In genomic region chr7:4702961-4703512, GRCh38 we compare ENCODE assay signal across 17 cellular contexts. TPM values are rescaled to one million over a fixed set of nuclear protein-coding genes. Genes with fewer than 3 reads are reported as not detected.
DNase-seq lines count a peak whose midpoint lies in the region; ATAC-seq and TF ChIP-seq lines count a peak whose summit lies in the region.
"Had no signal": no experiment of that assay in that cellular context is flagged by ENCODE, and none has a peak within 500 bp of the region (broad histone marks: within the 10 kb centered on the region; RNA-seq: fewer than 3 reads in every experiment).

No MANE protein-coding gene starts in this region.

- no peak overlapping the region for H3K4me3 ChIP-seq in GM23338
- no peak overlapping the region for H3K4me3 ChIP-seq in ascending aorta
- H3K4me3 ChIP-seq in right cardiac atrium (ENCODE audit: low read length), result no peak overlapping the region

- H3K36me3 Mint-ChIP-seq in GM23338 (ENCODE audit: low read depth), result peaks cover 3% of the 10 kb centered on the region; the same call in 2 of the 3 replicates
- H3K36me3 Mint-ChIP-seq in stimulated activated memory B cell treated with anti-CD40 and anti-IgM and Interleukin-4, amounts not matched to agents 10 μg/mL and 1 μg/mL and 100 μg/mL, for 72 hours, result no peaks in the 10 kb centered on the region
- H3K36me3 Mint-ChIP-seq: activated naive CD8-positive, alpha-beta T cell treated with anti-CD3 and anti-CD28 coated beads, Interleukin-2, amount 10 ng/mL, durations not matched to agents 7 days and 5 days had no signal

- H2AFZ ChIP-seq in GM23338, result no peak overlapping the region

- TF ChIP-seq CTCF in GM23338 (conservative IDR thresholded peaks at IDR 0.05; ENCODE audit: low read depth in 2 of 2), result no peak
- no peak for TF ChIP-seq CTCF in ascending aorta (IDR thresholded peaks at IDR 0.05)

- H3K27me3 ChIP-seq in GM23338 (ENCODE audit: insufficient read depth) (peaks cover 42% of the 10 kb centered on the region), ascending aorta (no peaks in the 10 kb centered on the region), right cardiac atrium (ENCODE audit: control insufficient read depth, insufficient read depth) (no peaks in the 10 kb centered on the region)

- intact Hi-C loops in ascending aorta (cut with DNase I), result no loop called here
- intact Hi-C loops in right cardiac atrium (cut with DNase I), result no loop called here

- no peak for DNase-seq in GM23338 (ENCODE audit: low spot score)
- no peak for DNase-seq in ascending aorta (ENCODE audit: low spot score in 2 of 2)
- DNase-seq in right cardiac atrium, result peak; percentile 63 to 77 (median 73)
- DNase-seq in NK-92 (lab: John Stamatoyannopoulos, UW; ENCODE audit: unreplicated experiment), result no peak
- DNase-seq in foreskin melanocyte, result no peak
- DNase-seq: activated CD4-positive, alpha-beta T cell treated with anti-CD3 and anti-CD28 coated beads for 48 hours; activated naive CD8-positive, alpha-beta T cell treated with anti-CD3 and anti-CD28 coated beads, Interleukin-2, amount 10 ng/mL, durations not matched to agents 7 days and 5 days; activated T-cell treated with anti-CD3 and anti-CD28 coated beads for 4 hours; left colon; NCI-H1417 treated with DMSO at 0.1 percent for 48 hours; NCI-H2227 treated with DMSO at 0.1 percent for 48 hours; SIG-M5; T-helper 9 cell had no signal

- H3K4me1 ChIP-seq in GM23338 (ENCODE audit: insufficient read depth) (peaks cover 19% of the 10 kb centered on the region), ascending aorta (peaks cover 5 to 39% of the 10 kb centered on the region in 2 donors), right cardiac atrium (ENCODE audit: control insufficient read depth, insufficient read depth, low read length) (peaks cover 24% of the 10 kb centered on the region)

- H3F3A ChIP-seq in GM23338 (replicated peaks; ENCODE audit: low read depth), result 0 out of 2 replicates have a peak, but pooled peaks cover 3% of the 10 kb centered on the region

- 52% methylated on average over 20 of the region's 20 CpGs for WGBS in right cardiac atrium

- H3K79me2 ChIP-seq in GM23338 (replicated peaks; ENCODE audit: insufficient read depth), result peaks cover 48% of the 10 kb centered on the region

- H3K27ac ChIP-seq in GM23338 (ENCODE audit: low read depth) (no peak overlapping the region), ascending aorta (peak overlapping the region; percentile 12 to 39), right cardiac atrium (ENCODE audit: low read length) (no peak overlapping the region)
- H3K27ac ChIP-seq: KMS-11 had no signal

- H3K9me3 Mint-ChIP-seq in GM23338, result peaks cover 3% of the 10 kb centered on the region; the same call in 2 of the 3 replicates
- H3K9me3 Mint-ChIP-seq in stimulated activated memory B cell treated with anti-CD40 and anti-IgM and Interleukin-4, amounts not matched to agents 10 μg/mL and 1 μg/mL and 100 μg/mL, for 72 hours, result no peaks in the 10 kb centered on the region
- H3K9me3 Mint-ChIP-seq: activated naive CD8-positive, alpha-beta T cell treated with anti-CD3 and anti-CD28 coated beads, Interleukin-2, amount 10 ng/mL, durations not matched to agents 7 days and 5 days had no signal

- H3K27me3 Mint-ChIP-seq in GM23338 (ENCODE audit: insufficient read depth, low read depth, poor library complexity), result peaks cover 52% of the 10 kb centered on the region
- no peaks in the 10 kb centered on the region for H3K27me3 Mint-ChIP-seq in stimulated activated memory B cell treated with anti-CD40 and anti-IgM and Interleukin-4, amounts not matched to agents 10 μg/mL and 1 μg/mL and 100 μg/mL, for 72 hours
- H3K27me3 Mint-ChIP-seq: activated naive CD8-positive, alpha-beta T cell treated with anti-CD3 and anti-CD28 coated beads, Interleukin-2, amount 10 ng/mL, durations not matched to agents 7 days and 5 days; progenitor cell of endocrine pancreas had no signal

- H3K9me3 ChIP-seq in ascending aorta (no peaks in the 10 kb centered on the region), right cardiac atrium (ENCODE audit: control insufficient read depth, low read length) (no peaks in the 10 kb centered on the region)

- H3K4me3 Mint-ChIP-seq in GM23338, result peak overlapping the region; percentile 27; the same call in 2 of the 3 replicates
- no peak overlapping the region for H3K4me3 Mint-ChIP-seq in stimulated activated memory B cell treated with anti-CD40 and anti-IgM and Interleukin-4, amounts not matched to agents 10 μg/mL and 1 μg/mL and 100 μg/mL, for 72 hours
- H3K4me3 Mint-ChIP-seq: activated naive CD8-positive, alpha-beta T cell treated with anti-CD3 and anti-CD28 coated beads, Interleukin-2, amount 10 ng/mL, durations not matched to agents 7 days and 5 days had no signal

- H3K36me3 ChIP-seq in GM23338 (ENCODE audit: insufficient read depth), result no peaks in the 10 kb centered on the region
- no peaks in the 10 kb centered on the region for H3K36me3 ChIP-seq in ascending aorta

- H3K27ac Mint-ChIP-seq in GM23338, result no peak overlapping the region
- H3K27ac Mint-ChIP-seq in stimulated activated memory B cell treated with anti-CD40 and anti-IgM and Interleukin-4, amounts not matched to agents 10 μg/mL and 1 μg/mL and 100 μg/mL, for 72 hours, result peak overlapping the region; percentile 53
- H3K27ac Mint-ChIP-seq: activated naive CD8-positive, alpha-beta T cell treated with anti-CD3 and anti-CD28 coated beads, Interleukin-2, amount 10 ng/mL, durations not matched to agents 7 days and 5 days; progenitor cell of endocrine pancreas had no signal

- peaks cover 41% of the 10 kb centered on the region for H3K4me1 Mint-ChIP-seq in GM23338
- peaks cover 54% of the 10 kb centered on the region for H3K4me1 Mint-ChIP-seq in stimulated activated memory B cell treated with anti-CD40 and anti-IgM and Interleukin-4, amounts not matched to agents 10 μg/mL and 1 μg/mL and 100 μg/mL, for 72 hours

- H3K9me2 ChIP-seq in GM23338 (ENCODE audit: insufficient read depth), result no peaks in the 10 kb centered on the region

- H4K20me1 ChIP-seq in GM23338 (replicated peaks; ENCODE audit: insufficient read depth), result peaks cover 58% of the 10 kb centered on the region

- no peak; the same call in 2 of the 3 replicates for ATAC-seq in GM23338
- peak; percentile 64 to 66 for ATAC-seq in right cardiac atrium
- ATAC-seq in stimulated activated memory B cell treated with anti-CD40 and anti-IgM and Interleukin-4, amounts not matched to agents 10 μg/mL and 1 μg/mL and 100 μg/mL, for 72 hours, result no peak
- ATAC-seq in GM19035 (IDR thresholded peaks at IDR 0.05; ENCODE audit: unreplicated experiment), result no peak
- ATAC-seq: left colon had no signal

- H3K4me2 ChIP-seq in GM23338, result no peak overlapping the region
- H3K4me2 ChIP-seq: KMS-11 had no signal

TF ChIP-seq in GM23338, 12 proteins besides CTCF, POLR2A, EP300 and RAD21 (continues in another document):
- TF ChIP-seq NANOG (IDR thresholded peaks at IDR 0.05; ENCODE audit: borderline replicate concordance), result no peak
- TF ChIP-seq ZNF331 (CRISPR knock-in tag; IDR thresholded peaks at IDR 0.05; ENCODE audit: low read depth), result no peak
- TF ChIP-seq REST (IDR thresholded peaks at IDR 0.05; ENCODE audit: unreplicated experiment), result no peak
- no peak for TF ChIP-seq EZH2 (IDR thresholded peaks at IDR 0.05; ENCODE audit: low read depth, unreplicated experiment)
- TF ChIP-seq ETS1 (IDR thresholded peaks at IDR 0.05), result no peak
- no peak for TF ChIP-seq CREB1 (CRISPR knock-in tag; IDR thresholded peaks at IDR 0.05; ENCODE audit: low read depth)

RNA-seq across cellular contexts. Expression of gene FOXK1, which starts 20.9 kb away (rescaled TPM):
- 12.7 and 13.9 TPM in 2 replicates for total RNA-seq in GM23338 (2014; rRNA removed; shearing (Covaris generic))
- polyA plus RNA-seq in GM23338 (2016; fragmentation: Nextera tagmentation; extraction: Ambion mirVana) (2.0 and 2.3 TPM in 2 replicates), right cardiac atrium (10.9 TPM)
- total RNA-seq in ascending aorta (31.7 TPM), right cardiac atrium (10 to 100 TPM; 15.4 to 22.4 (median 20.3) TPM)

Comparison
In these comparisons a context has a peak if more than half of its experiments do, and no peak if none do; other contexts are left out.
1. ATAC-seq: peak in right cardiac atrium (2 of 2); none in GM23338 (single experiment), stimulated activated memory B cell treated with anti-CD40 and anti-IgM and Interleukin-4, amounts not matched to agents 10 μg/mL and 1 μg/mL and 100 μg/mL, for 72 hours (single experiment) and GM19035 (single experiment).
2. DNase-seq: peak in right cardiac atrium (3 of 3); none in GM23338 (single experiment), ascending aorta (0 of 2), NK-92 (single experiment) and foreskin melanocyte (single experiment).
3. H3K27ac ChIP-seq: peak in ascending aorta (2 of 2); none in GM23338 (single experiment) and right cardiac atrium (single experiment).